In the genomic region with DNA sequence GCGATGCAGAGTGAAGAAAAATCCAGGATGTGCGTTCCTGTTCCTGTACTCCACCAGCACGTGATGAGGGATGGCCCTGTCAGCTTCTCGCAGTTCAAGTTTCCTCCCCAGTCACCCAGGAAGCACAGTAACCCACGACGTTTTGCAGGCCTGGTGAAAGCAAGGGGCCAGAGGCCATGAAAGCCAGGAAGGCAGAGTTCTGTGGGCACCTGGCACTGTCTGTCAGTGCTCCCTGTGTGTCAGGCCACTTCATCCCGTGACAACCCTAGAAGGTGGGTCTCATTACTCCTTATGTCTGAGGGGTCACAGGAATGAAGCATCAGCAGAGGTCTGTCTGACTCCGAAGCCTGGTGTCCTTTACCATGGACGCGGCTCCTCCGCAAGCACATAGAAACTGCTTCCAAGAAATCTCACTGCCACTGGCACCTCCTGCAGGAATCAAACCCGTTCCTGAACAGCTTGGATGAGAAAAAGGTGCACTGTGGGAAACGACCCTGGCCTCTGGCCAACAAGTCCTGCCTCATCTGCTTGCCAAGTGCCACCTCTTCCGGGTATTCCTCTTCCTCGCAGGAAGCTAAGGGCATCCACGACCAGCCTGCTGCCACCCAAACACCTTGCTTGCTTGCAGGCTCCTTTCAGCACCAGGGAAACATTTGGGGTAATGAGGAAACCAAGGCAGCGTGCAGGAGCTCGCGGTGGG, we compare ENCODE assay signal across 16 cellular contexts. TPM values are rescaled to one million over a fixed set of nuclear protein-coding genes. Genes with fewer than 3 reads are reported as not detected.
DNase-seq lines count a peak whose midpoint lies in the region; ATAC-seq and TF ChIP-seq lines count a peak whose summit lies in the region.
"Had no signal": no experiment of that assay in that cellular context is flagged by ENCODE, and none has a peak within 500 bp of the region (broad histone marks: within the 10 kb centered on the region; RNA-seq: fewer than 3 reads in every experiment).

No MANE protein-coding gene starts in this region.

- TF ChIP-seq CTCF in VCaP (conservative IDR thresholded peaks at IDR 0.05) (no peak), endothelial cell (IDR thresholded peaks at IDR 0.05; ENCODE audit: unreplicated experiment) (no peak)

- no peak overlapping the region for H3K4me3 Mint-ChIP-seq in stimulated activated naive CD8-positive, alpha-beta T cell treated with anti-CD3 and anti-CD28 coated beads, Interleukin-15, Interleukin-2, amounts not matched to agents 100 ng/mL and 50 ng/mL, for 24 hours
- no peak overlapping the region for H3K4me3 Mint-ChIP-seq in endothelial cell (ENCODE audit: unreplicated experiment)
- H3K4me3 Mint-ChIP-seq: T-helper 1 cell treated with Interleukin-12 subunit alpha and Interleukin-12 subunit beta and Interleukin-4 antibody, amounts not matched to agents 30 μg/mL and 1 μg/mL, for 36 hours had no signal

- H3K9me3 Mint-ChIP-seq in stimulated activated naive CD8-positive, alpha-beta T cell treated with anti-CD3 and anti-CD28 coated beads, Interleukin-15, Interleukin-2, amounts not matched to agents 100 ng/mL and 50 ng/mL, for 24 hours, result no peaks in the 10 kb centered on the region
- H3K9me3 Mint-ChIP-seq in endothelial cell (ENCODE audit: unreplicated experiment), result no peaks in the 10 kb centered on the region
- H3K9me3 Mint-ChIP-seq: T-helper 1 cell treated with Interleukin-12 subunit alpha and Interleukin-12 subunit beta and Interleukin-4 antibody, amounts not matched to agents 30 μg/mL and 1 μg/mL, for 36 hours had no signal

- peak overlapping the region; percentile 76 for H3K27ac Mint-ChIP-seq in stimulated activated naive CD8-positive, alpha-beta T cell treated with anti-CD3 and anti-CD28 coated beads, Interleukin-15, Interleukin-2, amounts not matched to agents 100 ng/mL and 50 ng/mL, for 24 hours
- H3K27ac Mint-ChIP-seq in endothelial cell (ENCODE audit: unreplicated experiment), result peak overlapping the region; percentile 24

- no peak for ATAC-seq in stimulated activated naive CD8-positive, alpha-beta T cell treated with anti-CD3 and anti-CD28 coated beads, Interleukin-15, Interleukin-2, amounts not matched to agents 100 U/mL and 50 U/mL, for 24 hours
- ATAC-seq in GM18517 (IDR thresholded peaks at IDR 0.05; ENCODE audit: unreplicated experiment) (no peak), GM19328 (IDR thresholded peaks at IDR 0.05; ENCODE audit: unreplicated experiment) (no peak)

- peaks cover 43% of the 10 kb centered on the region for H3K36me3 Mint-ChIP-seq in stimulated activated naive CD8-positive, alpha-beta T cell treated with anti-CD3 and anti-CD28 coated beads, Interleukin-15, Interleukin-2, amounts not matched to agents 100 ng/mL and 50 ng/mL, for 24 hours (ENCODE audit: low read depth)
- H3K36me3 Mint-ChIP-seq in endothelial cell (ENCODE audit: low read depth, unreplicated experiment), result peaks cover 32% of the 10 kb centered on the region

- no peak for DNase-seq in stimulated activated naive CD8-positive, alpha-beta T cell treated with anti-CD3 and anti-CD28 coated beads, Interleukin-15, Interleukin-2, amounts not matched to agents 100 U/mL and 50 U/mL, for 24 hours
- DNase-seq in endothelial cell (ENCODE audit: low spot score), result no peak
- no peak for DNase-seq in activated CD8-positive, alpha-beta memory T cell treated with anti-CD3 and anti-CD28 coated beads, Interleukin-2, amount 50 U/mL, for 4 hours
- DNase-seq in globus pallidus (ENCODE audit: low spot score), result no peak
- DNase-seq: activated CD4-positive, alpha-beta T cell treated with anti-CD3 and anti-CD28 coated beads for 48 hours; activated gamma-delta T cell treated with Interleukin-2 at 50 U/mL for 16 hours; BE2C; NCI-H187 treated with DMSO at 0.1 percent for 48 hours; NCI-H748 treated with DMSO at 0.1 percent for 48 hours had no signal

- H3K27ac ChIP-seq in VCaP, result peak overlapping the region; percentile 49
- H3K27ac ChIP-seq: parathyroid adenoma, testis had no signal

- peaks cover 73% of the 10 kb centered on the region for H3K4me1 Mint-ChIP-seq in stimulated activated naive CD8-positive, alpha-beta T cell treated with anti-CD3 and anti-CD28 coated beads, Interleukin-15, Interleukin-2, amounts not matched to agents 100 ng/mL and 50 ng/mL, for 24 hours (ENCODE audit: low read depth)
- H3K4me1 Mint-ChIP-seq in endothelial cell (ENCODE audit: unreplicated experiment), result peaks cover 23% of the 10 kb centered on the region

- no peaks in the 10 kb centered on the region for H3K27me3 Mint-ChIP-seq in stimulated activated naive CD8-positive, alpha-beta T cell treated with anti-CD3 and anti-CD28 coated beads, Interleukin-15, Interleukin-2, amounts not matched to agents 100 ng/mL and 50 ng/mL, for 24 hours
- H3K27me3 Mint-ChIP-seq in endothelial cell (ENCODE audit: unreplicated experiment), result peaks cover 4% of the 10 kb centered on the region

RNA-seq across cellular contexts. Expression of a gene that starts 14.6 kb away (rescaled TPM):
- 53.0 TPM for total RNA-seq in endothelial cell (ENCODE audit: unreplicated experiment)

RNA-seq across cellular contexts. Expression of a gene that starts 46.4 kb away (rescaled TPM):
- 1.5 TPM for total RNA-seq in endothelial cell (ENCODE audit: unreplicated experiment)

RNA-seq across cellular contexts. Expression of a gene that starts 53.8 kb away (rescaled TPM):
- total RNA-seq in endothelial cell (ENCODE audit: unreplicated experiment), result 61.9 TPM
